26 cellular contexts compared by ENCODE assay signal in the genomic region with DNA sequence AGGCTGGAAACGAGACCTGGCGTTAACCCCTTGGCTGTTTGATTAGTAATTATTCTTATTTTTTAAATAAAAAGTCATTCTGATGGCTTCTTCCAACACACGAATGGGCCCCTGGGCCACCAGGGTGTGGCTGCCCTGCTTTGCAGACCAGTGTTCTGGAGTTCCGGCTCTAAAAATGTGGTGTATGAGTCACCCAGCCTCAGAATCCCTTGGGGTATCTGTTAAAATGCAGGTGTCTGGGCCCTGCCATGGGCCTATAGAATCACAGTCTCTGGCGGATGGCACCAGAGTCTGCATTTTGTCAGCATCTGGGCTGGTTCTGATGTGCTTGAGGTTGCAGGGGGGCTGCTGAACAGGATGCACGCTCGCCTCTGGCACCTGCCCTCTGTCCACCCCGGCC.
"Had no signal": no experiment of that assay in that cellular context is flagged by ENCODE, and none has a peak within 500 bp of the region (broad histone marks: within the 10 kb centered on the region; RNA-seq: fewer than 3 reads in every experiment).

No MANE protein-coding gene starts in this region.

- DNase-seq: activated CD4-positive, alpha-beta T cell treated with anti-CD3 and anti-CD28 coated beads, Interleukin-2, amount 50 U/mL, for 1 hour; activated CD4-positive, CD25-positive, alpha-beta regulatory T cell treated with anti-CD3 and anti-CD28 coated beads, Interleukin-2, amount 50 U/mL, for 72 hours; activated CD8-positive, alpha-beta memory T cell treated with anti-CD3 and anti-CD28 coated beads, Interleukin-2, amount 50 U/mL, for 48 hours; activated naive CD4-positive, alpha-beta T cell treated with Interleukin-2 at 50 U/mL for 16 hours; activated naive CD8-positive, alpha-beta T cell treated with anti-CD3 and anti-CD28 coated beads, Interleukin-2, amount 10 ng/mL, durations not matched to agents 7 days and 5 days; activated T-cell treated with anti-CD3 and anti-CD28 coated beads, Interleukin-2, amount 50 U/mL, for 4 hours; amniotic stem cell; colonic mucosa; heart right ventricle; immature natural killer cell; kidney glomerular epithelial cell; left lung; naive thymus-derived CD4-positive, alpha-beta T cell; occipital lobe; posterior cingulate gyrus; right lobe of liver; stimulated activated CD4-positive, alpha-beta T cell treated with anti-CD3 and anti-CD28 coated beads, Interleukin-2, amount 100 ng/mL, for 24 hours; stomach had no signal

- H3K4me3 ChIP-seq: breast epithelium, colonic mucosa, gastroesophageal sphincter, heart right ventricle, left lung, lung, right lobe of liver, skin epidermis, stomach, suprapubic skin, tibial nerve had no signal

- ATAC-seq: activated T-cell treated with anti-CD3 and anti-CD28 coated beads, Interleukin-2, amount 50 U/mL, for 4 hours; gastroesophageal sphincter; heart right ventricle; left lung; naive thymus-derived CD4-positive, alpha-beta T cell; right lobe of liver; stimulated activated effector memory CD8-positive, alpha-beta T cell treated with anti-CD3 and anti-CD28 coated beads, Interleukin-12 subunit alpha, Interleukin-12 subunit beta, amount 100 ng/mL, for 72 hours had no signal

- H3K27ac ChIP-seq: breast epithelium, colonic mucosa, gastroesophageal sphincter, heart right ventricle, left lung, right lobe of liver, skin epidermis, stomach, suprapubic skin, tibial nerve, VCaP had no signal

- H3K9me3 ChIP-seq: breast epithelium, colonic mucosa, gastroesophageal sphincter, heart right ventricle, left lung, right lobe of liver, stomach, suprapubic skin, tibial nerve had no signal

- H3K27me3 ChIP-seq: colonic mucosa, right lobe of liver, tibial nerve had no signal

- H3K36me3 ChIP-seq: breast epithelium, colonic mucosa, gastroesophageal sphincter, stomach, suprapubic skin, tibial nerve had no signal

- H3K4me1 ChIP-seq: breast epithelium had no signal
